ENCODE assay signal across 21 cellular contexts in the genomic region with DNA sequence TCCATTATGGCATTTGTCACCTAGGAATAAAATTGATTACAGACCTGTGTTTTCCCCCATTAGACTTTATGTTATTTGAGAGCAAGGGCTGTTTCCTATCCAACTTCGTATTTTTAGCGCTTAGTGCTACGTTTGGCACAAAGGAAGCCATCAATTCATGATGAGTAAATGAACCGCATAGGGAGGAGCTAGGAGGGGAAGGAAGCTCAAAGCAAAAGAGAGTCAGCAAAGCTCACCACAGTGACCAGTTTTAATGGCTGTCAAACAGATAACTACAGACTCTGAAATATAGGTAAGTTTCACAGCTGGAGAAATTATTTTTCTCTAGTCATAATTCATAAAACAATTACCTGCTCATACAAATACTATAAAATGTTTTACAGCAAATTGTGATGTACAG. TPM values are rescaled to one million over a fixed set of nuclear protein-coding genes. Genes with fewer than 3 reads are reported as not detected.
DNase-seq lines count a peak whose midpoint lies in the region; ATAC-seq, FAIRE-seq and TF ChIP-seq lines count a peak whose summit lies in the region.
"Had no signal": no experiment of that assay in that cellular context is flagged by ENCODE, and none has a peak within 500 bp of the region (broad histone marks: within the 10 kb centered on the region; RNA-seq: fewer than 3 reads in every experiment).

No MANE protein-coding gene starts in this region.

- H3K27me3 ChIP-seq in CD8-positive, alpha-beta T cell (ENCODE audit: insufficient read depth, low read length), result no peaks in the 10 kb centered on the region
- H3K27me3 ChIP-seq: SJCRH30 had no signal

- ATAC-seq in activated CD8-positive, alpha-beta T cell treated with anti-CD3 and anti-CD28 coated beads for 36 hours, result peak; percentile 55
- ATAC-seq in activated CD8-positive, alpha-beta T cell treated with anti-CD3 and anti-CD28 coated beads, Interleukin-2, amount 10 ng/mL, durations not matched to agents 7 days and 5 days, result no peak
- peak; percentile 73 for ATAC-seq in CD8-positive, alpha-beta T cell
- peak; percentile 40 to 75 (median 62) for ATAC-seq in T-cell (replicated peaks in 1 of 4)
- ATAC-seq in natural killer cell treated with Interleukin-12 subunit alpha and Interleukin-12 subunit beta and Interleukin-15 and Interleukin-18, amount 100 ng/mL, for 72 hours, result peak; percentile 66 to 79
- no peak for ATAC-seq in HG03442 (IDR thresholded peaks at IDR 0.05; ENCODE audit: unreplicated experiment)
- ATAC-seq: A549 had no signal

- no peaks in the 10 kb centered on the region for H3K36me3 ChIP-seq in CD8-positive, alpha-beta T cell (ENCODE audit: insufficient read depth, low read length)
- H3K36me3 ChIP-seq: SJCRH30 had no signal

- peaks cover 3% of the 10 kb centered on the region for H3K9me3 Mint-ChIP-seq in activated CD8-positive, alpha-beta T cell treated with anti-CD3 and anti-CD28 coated beads for 36 hours
- peaks cover 16% of the 10 kb centered on the region for H3K9me3 Mint-ChIP-seq in activated CD8-positive, alpha-beta T cell treated with anti-CD3 and anti-CD28 coated beads, Interleukin-2, amount 10 ng/mL, durations not matched to agents 7 days and 5 days (ENCODE audit: insufficient read depth)
- H3K9me3 Mint-ChIP-seq in CD8-positive, alpha-beta T cell, result no peaks in the 10 kb centered on the region
- peaks cover 0 to 5% (median 5%) of the 10 kb centered on the region in 3 donors for H3K9me3 Mint-ChIP-seq in T-cell
- H3K9me3 Mint-ChIP-seq in natural killer cell treated with Interleukin-12 subunit alpha and Interleukin-12 subunit beta and Interleukin-15 and Interleukin-18, amount 100 ng/mL, for 72 hours, result peaks cover 4% of the 10 kb centered on the region
- H3K9me3 Mint-ChIP-seq in HFFc6, result peaks cover 5% of the 10 kb centered on the region; the same call in 1 of the 2 replicates

- no peak overlapping the region for H3K4me3 Mint-ChIP-seq in activated CD8-positive, alpha-beta T cell treated with anti-CD3 and anti-CD28 coated beads for 36 hours
- H3K4me3 Mint-ChIP-seq in activated CD8-positive, alpha-beta T cell treated with anti-CD3 and anti-CD28 coated beads, Interleukin-2, amount 10 ng/mL, durations not matched to agents 7 days and 5 days, result no peak overlapping the region
- no peak overlapping the region for H3K4me3 Mint-ChIP-seq in CD8-positive, alpha-beta T cell
- H3K4me3 Mint-ChIP-seq in T-cell (no peak overlapping the region), HFFc6 (no peak overlapping the region)
- H3K4me3 Mint-ChIP-seq in natural killer cell treated with Interleukin-12 subunit alpha and Interleukin-12 subunit beta and Interleukin-15 and Interleukin-18, amount 100 ng/mL, for 72 hours, result peak overlapping the region; percentile 51

- POLR2A ChIA-PET in activated CD8-positive, alpha-beta T cell treated with anti-CD3 and anti-CD28 coated beads for 36 hours (lab: Charles Lee), result no interaction called here
- POLR2A ChIA-PET in activated CD8-positive, alpha-beta T cell treated with anti-CD3 and anti-CD28 coated beads, Interleukin-2, amount 10 ng/mL, durations not matched to agents 7 days and 5 days (lab: Charles Lee), result interaction anchor here (0.6 kb wide), 1 partner anchor 135 kb away, joined by 5 read pairs; no protein-coding TSS in a partner anchor
- POLR2A ChIA-PET in CD8-positive, alpha-beta T cell (lab: Charles Lee), result no interaction called here
- POLR2A ChIA-PET in T-cell (lab: Charles Lee), result no interaction called here

- no peak for TF ChIP-seq CTCF in activated CD8-positive, alpha-beta T cell treated with anti-CD3 and anti-CD28 coated beads for 36 hours (IDR thresholded peaks at IDR 0.05)
- TF ChIP-seq CTCF in CD8-positive, alpha-beta T cell (IDR thresholded peaks at IDR 0.05), result no peak
- no peak for TF ChIP-seq CTCF in HFFc6 (IDR thresholded peaks at IDR 0.05)

- H3K4me1 ChIP-seq in CD8-positive, alpha-beta T cell (ENCODE audit: insufficient read depth, low read length), result no peaks in the 10 kb centered on the region
- H3K4me1 ChIP-seq: A549, Caco-2, SJCRH30 had no signal

- DNase-seq in activated CD8-positive, alpha-beta T cell treated with anti-CD3 and anti-CD28 coated beads for 36 hours, result no peak
- no peak for DNase-seq in activated CD8-positive, alpha-beta T cell treated with anti-CD3 and anti-CD28 coated beads, Interleukin-2, amount 10 ng/mL, durations not matched to agents 7 days and 5 days
- no peak for DNase-seq in CD8-positive, alpha-beta T cell
- no peak for DNase-seq in T-cell
- DNase-seq in natural killer cell treated with Interleukin-12 subunit alpha and Interleukin-12 subunit beta and Interleukin-15 and Interleukin-18, amount 100 ng/mL, for 72 hours (ENCODE audit: low spot score), result no peak
- DNase-seq in GM19239 (ENCODE audit: insufficient read length, low spot score), result no peak
- no peak for DNase-seq in HFFc6
- DNase-seq: Caco-2, DMS153, HCEC 1CT, IMR-90, NCI-H1417 treated with DMSO at 0.1 percent for 48 hours, NCI-H1930, NCI-H2171, NCI-H446 treated with DMSO at 0.1 percent for 48 hours, PC-9, SJCRH30 had no signal

- CTCF ChIA-PET in activated CD8-positive, alpha-beta T cell treated with anti-CD3 and anti-CD28 coated beads for 36 hours (lab: Charles Lee), result interaction anchor here (1.3 kb wide), 1 partner anchor 10 kb away, joined by 4 read pairs; no protein-coding TSS in a partner anchor
- CTCF ChIA-PET in activated CD8-positive, alpha-beta T cell treated with anti-CD3 and anti-CD28 coated beads, Interleukin-2, amount 10 ng/mL, durations not matched to agents 7 days and 5 days (lab: Charles Lee), result no interaction called here
- CTCF ChIA-PET in CD8-positive, alpha-beta T cell (lab: Charles Lee), result no interaction called here
- CTCF ChIA-PET in T-cell (lab: Charles Lee), result no interaction called here

- H3K27ac ChIP-seq in CD8-positive, alpha-beta T cell (ENCODE audit: low read depth, low read length), result no peak overlapping the region
- H3K27ac ChIP-seq: A549, C4-2B, PC-9, SJCRH30 had no signal

- H3K36me3 Mint-ChIP-seq in activated CD8-positive, alpha-beta T cell treated with anti-CD3 and anti-CD28 coated beads for 36 hours (ENCODE audit: low read depth), result no peaks in the 10 kb centered on the region
- H3K36me3 Mint-ChIP-seq in activated CD8-positive, alpha-beta T cell treated with anti-CD3 and anti-CD28 coated beads, Interleukin-2, amount 10 ng/mL, durations not matched to agents 7 days and 5 days (ENCODE audit: low read depth), result peaks cover 13% of the 10 kb centered on the region
- no peaks in the 10 kb centered on the region for H3K36me3 Mint-ChIP-seq in CD8-positive, alpha-beta T cell
- H3K36me3 Mint-ChIP-seq in T-cell (no peaks in the 10 kb centered on the region), HFFc6 (ENCODE audit: low read depth) (peaks cover 5% of the 10 kb centered on the region)
- H3K36me3 Mint-ChIP-seq in natural killer cell treated with Interleukin-12 subunit alpha and Interleukin-12 subunit beta and Interleukin-15 and Interleukin-18, amount 100 ng/mL, for 72 hours, result peaks cover 5% of the 10 kb centered on the region

- H3K4me3 ChIP-seq in CD8-positive, alpha-beta T cell (ENCODE audit: low read depth, low read length), result no peak overlapping the region
- H3K4me3 ChIP-seq: A549, PC-9, SJCRH30 had no signal

- FAIRE-seq in GM19239 (lab: Jason Lieb, UNC), result no peak
- FAIRE-seq: A549 had no signal

- intact Hi-C loops in activated CD8-positive, alpha-beta T cell treated with anti-CD3 and anti-CD28 coated beads for 36 hours (cut with micrococcal nuclease), result no loop called here
- intact Hi-C loops in CD8-positive, alpha-beta T cell (cut with DNase I, micrococcal nuclease), result no loop called here

- H3K27ac Mint-ChIP-seq in activated CD8-positive, alpha-beta T cell treated with anti-CD3 and anti-CD28 coated beads for 36 hours, result no peak overlapping the region
- no peak overlapping the region for H3K27ac Mint-ChIP-seq in activated CD8-positive, alpha-beta T cell treated with anti-CD3 and anti-CD28 coated beads, Interleukin-2, amount 10 ng/mL, durations not matched to agents 7 days and 5 days
- no peak overlapping the region for H3K27ac Mint-ChIP-seq in CD8-positive, alpha-beta T cell
- no peak overlapping the region for H3K27ac Mint-ChIP-seq in T-cell
- no peak overlapping the region for H3K27ac Mint-ChIP-seq in natural killer cell treated with Interleukin-12 subunit alpha and Interleukin-12 subunit beta and Interleukin-15 and Interleukin-18, amount 100 ng/mL, for 72 hours
- no peak overlapping the region for H3K27ac Mint-ChIP-seq in HFFc6

- H3K9me3 ChIP-seq in CD8-positive, alpha-beta T cell (ENCODE audit: low read length), result no peaks in the 10 kb centered on the region
- H3K9me3 ChIP-seq: A549, Caco-2, SJCRH30 had no signal

- H3K4me1 Mint-ChIP-seq in activated CD8-positive, alpha-beta T cell treated with anti-CD3 and anti-CD28 coated beads for 36 hours (ENCODE audit: low read depth), result no peaks in the 10 kb centered on the region
- peaks cover 10% of the 10 kb centered on the region for H3K4me1 Mint-ChIP-seq in activated CD8-positive, alpha-beta T cell treated with anti-CD3 and anti-CD28 coated beads, Interleukin-2, amount 10 ng/mL, durations not matched to agents 7 days and 5 days (ENCODE audit: low read depth)
- peaks cover 12% of the 10 kb centered on the region for H3K4me1 Mint-ChIP-seq in CD8-positive, alpha-beta T cell (ENCODE audit: low read depth)
- peaks cover 0 to 12% (median 3%) of the 10 kb centered on the region in 3 donors for H3K4me1 Mint-ChIP-seq in T-cell
- peaks cover 5 to 13% of the 10 kb centered on the region in 2 donors for H3K4me1 Mint-ChIP-seq in natural killer cell treated with Interleukin-12 subunit alpha and Interleukin-12 subunit beta and Interleukin-15 and Interleukin-18, amount 100 ng/mL, for 72 hours (ENCODE audit: low read depth in 2 of 2)
- peaks cover 10% of the 10 kb centered on the region for H3K4me1 Mint-ChIP-seq in HFFc6 (ENCODE audit: low read depth)

- H3K27me3 Mint-ChIP-seq in activated CD8-positive, alpha-beta T cell treated with anti-CD3 and anti-CD28 coated beads for 36 hours, result no peaks in the 10 kb centered on the region
- no peaks in the 10 kb centered on the region for H3K27me3 Mint-ChIP-seq in activated CD8-positive, alpha-beta T cell treated with anti-CD3 and anti-CD28 coated beads, Interleukin-2, amount 10 ng/mL, durations not matched to agents 7 days and 5 days (ENCODE audit: low read depth)
- no peaks in the 10 kb centered on the region for H3K27me3 Mint-ChIP-seq in CD8-positive, alpha-beta T cell (ENCODE audit: low read depth)
- H3K27me3 Mint-ChIP-seq in T-cell (no peaks in the 10 kb centered on the region), HFFc6 (ENCODE audit: insufficient read depth) (peaks cover 2% of the 10 kb centered on the region; the same call in 1 of the 2 replicates)
- no peaks in the 10 kb centered on the region for H3K27me3 Mint-ChIP-seq in natural killer cell treated with Interleukin-12 subunit alpha and Interleukin-12 subunit beta and Interleukin-15 and Interleukin-18, amount 100 ng/mL, for 72 hours

RNA-seq across cellular contexts. Expression of a gene that starts 6.9 kb away (rescaled TPM):
- 1 to 10 TPM; 6.4 to 8.7 TPM for total RNA-seq in activated CD8-positive, alpha-beta T cell treated with anti-CD3 and anti-CD28 coated beads for 36 hours
- 10 to 100 TPM; 22.1 to 28.9 TPM for total RNA-seq in activated CD8-positive, alpha-beta T cell treated with anti-CD3 and anti-CD28 coated beads, Interleukin-2, amount 10 ng/mL, durations not matched to agents 7 days and 5 days
- total RNA-seq in CD8-positive, alpha-beta T cell, result 10 to 100 TPM; 41.0 to 44.4 TPM
- 10 to 100 TPM; 27.5 to 73.8 (median 38.5) TPM for total RNA-seq in T-cell
- total RNA-seq in natural killer cell treated with Interleukin-12 subunit alpha and Interleukin-12 subunit beta and Interleukin-15 and Interleukin-18, amount 100 ng/mL, for 72 hours, result 10 to 100 TPM; 14.6 to 39.3 TPM
- total RNA-seq in HFFc6 (2021; fragmentation: NEBNext Ultra II Directional; extraction: Animal tissue kit (Norgen Biotek cat#: 25700)), result 1 to 10 TPM in 5 of 6 experiments, under 1 TPM in 1; 0.95 to 2.3 (median 1.4) TPM
- total RNA-seq: LHCN-M2, PC-9, SJCRH30 had no signal

Comparison
In these comparisons a context has a peak if more than half of its experiments do, and no peak if none do; other contexts are left out.
1. ATAC-seq: peak in activated CD8-positive, alpha-beta T cell treated with anti-CD3 and anti-CD28 coated beads for 36 hours (single experiment), CD8-positive, alpha-beta T cell (single experiment), T-cell (4 of 4) and natural killer cell treated with Interleukin-12 subunit alpha and Interleukin-12 subunit beta and Interleukin-15 and Interleukin-18, amount 100 ng/mL, for 72 hours (2 of 2); none in activated CD8-positive, alpha-beta T cell treated with anti-CD3 and anti-CD28 coated beads, Interleukin-2, amount 10 ng/mL, durations not matched to agents 7 days and 5 days (single experiment) and HG03442 (single experiment).